ENCODE assay signal across 26 cellular contexts in genomic region chr4:109993116-109993515, GRCh38.
"Had no signal": no experiment of that assay in that cellular context is flagged by ENCODE, and none has a peak within 500 bp of the region (broad histone marks: within the 10 kb centered on the region; RNA-seq: fewer than 3 reads in every experiment).

No MANE protein-coding gene starts in this region.

- FAIRE-seq: astrocyte, bronchial epithelial cell, endometrium, endothelial cell of umbilical vein had no signal

- H3K9me3 ChIP-seq: colonic mucosa, esophagus squamous epithelium, gastroesophageal sphincter had no signal

- H3K36me3 ChIP-seq: brain microvascular endothelial cell, colonic mucosa, esophagus squamous epithelium, gastroesophageal sphincter had no signal

- H3K27me3 ChIP-seq: brain microvascular endothelial cell, colonic mucosa, esophagus squamous epithelium, gastroesophageal sphincter had no signal

- H3K27ac ChIP-seq: brain microvascular endothelial cell, colonic mucosa, epithelial cell of prostate, esophagus squamous epithelium, gastroesophageal sphincter had no signal

- H3K4me3 ChIP-seq: colonic mucosa, esophagus squamous epithelium, gastroesophageal sphincter had no signal

- H3K4me1 ChIP-seq: colonic mucosa, gastroesophageal sphincter had no signal

- DNase-seq: activated CD4-positive, alpha-beta T cell treated with anti-CD3 and anti-CD28 coated beads for 1 hour; activated CD4-positive, alpha-beta T cell treated with anti-CD3 and anti-CD28 coated beads for 4 hours; activated CD4-positive, alpha-beta T cell treated with anti-CD3 and anti-CD28 coated beads, Interleukin-2, amount 10 ng/mL, durations not matched to agents 7 days and 5 days; activated CD4-positive, alpha-beta T cell treated with anti-CD3 and anti-CD28 coated beads, Interleukin-2, amount 50 U/mL, for 48 hours; activated CD8-positive, alpha-beta memory T cell treated with anti-CD3 and anti-CD28 coated beads for 24 hours; activated CD8-positive, alpha-beta T cell treated with anti-CD3 and anti-CD28 coated beads for 36 hours; activated effector memory CD4-positive, alpha-beta T cell treated with Interleukin-2 at 50 U/mL for 16 hours; activated gamma-delta T cell treated with Interleukin-2 at 50 U/mL for 16 hours; activated naive CD4-positive, alpha-beta T cell treated with anti-CD3 and anti-CD28 coated beads, Interleukin-2, amount 50 U/mL, for 16 hours; activated naive CD4-positive, alpha-beta T cell treated with Interleukin-2 at 50 U/mL for 16 hours; activated T-cell treated with anti-CD3 and anti-CD28 coated beads, Interleukin-2, amount 50 U/mL, for 4 hours; amniotic stem cell; anterior cingulate cortex; brain microvascular endothelial cell; caudate nucleus; colonic mucosa; effector CD8-positive, alpha-beta T cell; esophagus squamous epithelium; foreskin melanocyte; T-helper 2 cell had no signal
